In genomic region chr4:83074086-83074704, GRCh38 we compare ENCODE assay signal across 8 cellular contexts. TPM values are rescaled to one million over a fixed set of nuclear protein-coding genes. Genes with fewer than 3 reads are reported as not detected.
DNase-seq lines count a peak whose midpoint lies in the region; ATAC-seq, FAIRE-seq and TF ChIP-seq lines count a peak whose summit lies in the region.

No MANE protein-coding gene starts in this region.

- H3K4me1 Mint-ChIP-seq in T-helper 17 cell: peaks cover 20% of the 10 kb centered on the region

- H3K9ac ChIP-seq in liver (ENCODE audit: low read depth in 1 of 2, low read length in 2 of 2): no peak overlapping the region

- ATAC-seq in HG02852 (IDR thresholded peaks at IDR 0.05; ENCODE audit: unreplicated experiment) (peak; percentile 90), T-helper 17 cell (peak; percentile 97)

- H3K36me3 Mint-ChIP-seq in T-helper 17 cell (ENCODE audit: low read depth): peaks cover 20% of the 10 kb centered on the region

- peak; percentile 74 for DNase-seq in AG08395 (ENCODE audit: low spot score)
- DNase-seq in GM12891 (ENCODE audit: insufficient read length, low spot score): peak; percentile 20
- DNase-seq in NCI-H146 (lab: John Stamatoyannopoulos, UW): peak; percentile 27
- peak in 1 of 3 donors; percentile 39 for DNase-seq in T-helper 17 cell
- peak; percentile 69 for DNase-seq in cerebellar cortex (ENCODE audit: low spot score)
- DNase-seq in stimulated activated naive CD4-positive, alpha-beta T cell treated with Interleukin-2 at 50 U/mL for 16 hours (lab: John Stamatoyannopoulos, UW): peak; percentile 20

- H3K9me3 ChIP-seq in T-helper 17 cell (ENCODE audit: control insufficient read depth, low read length, poor library complexity, severe bottlenecking): no peaks in the 10 kb centered on the region
- no peaks in the 10 kb centered on the region for H3K9me3 ChIP-seq in liver (ENCODE audit: control insufficient read depth in 4 of 4, low read length in 3 of 4)

- no peaks in the 10 kb centered on the region for H3K27me3 Mint-ChIP-seq in T-helper 17 cell

- no peak overlapping the region for H3K4me3 ChIP-seq in liver (ENCODE audit: low read depth in 1 of 3, low read length in 3 of 3)

- no peak for TF ChIP-seq POLR2A in GM12891 (IDR thresholded peaks at IDR 0.05; ENCODE audit: low read depth, low read length)

- WGBS in liver: 79% methylated on average over 10 of the region's 10 CpGs

- peak; percentile 72 for TF ChIP-seq CTCF in liver (IDR thresholded peaks at IDR 0.05; ENCODE audit: low read depth, low read length, missing input control)

- no peaks in the 10 kb centered on the region for H3K4me1 ChIP-seq in liver (ENCODE audit: control insufficient read depth in 4 of 4, insufficient read depth in 4 of 4, low read length in 3 of 4)

- H3K27ac ChIP-seq in liver (ENCODE audit: low read depth in 1 of 2, low read length in 2 of 2): no peak overlapping the region

- peak overlapping the region; percentile 62 for H3K4me3 Mint-ChIP-seq in T-helper 17 cell

- no peaks in the 10 kb centered on the region for H3K27me3 ChIP-seq in liver (ENCODE audit: control insufficient read depth in 4 of 4, insufficient read depth in 4 of 4, low read length in 3 of 4)

- FAIRE-seq in GM12891 (lab: Jason Lieb, UNC): peak; percentile 96

- H3K36me3 ChIP-seq in liver (ENCODE audit: control insufficient read depth in 4 of 4, insufficient read depth in 3 of 4, low read depth in 1 of 4, low read length in 3 of 4): peaks cover 12 to 20% (median 13%) of the 10 kb centered on the region in 4 donors

- TF ChIP-seq RAD21 in liver (IDR thresholded peaks at IDR 0.05): peak; percentile 80 to 86

- H3K27ac Mint-ChIP-seq in T-helper 17 cell: no peak overlapping the region

TF ChIP-seq in GM12891, 5 proteins besides CTCF, POLR2A, EP300 and RAD21:
- no peak for TF ChIP-seq POLR2AphosphoS5 (IDR thresholded peaks at IDR 0.05; ENCODE audit: low read depth, low read length)
- no peak for TF ChIP-seq SPI1 (IDR thresholded peaks at IDR 0.05; ENCODE audit: low read depth, low read length)
- TF ChIP-seq POU2F2 (IDR thresholded peaks at IDR 0.05; ENCODE audit: low read depth, low read length): no peak
- TF ChIP-seq TAF1 (IDR thresholded peaks at IDR 0.05; ENCODE audit: low read depth, low read length): no peak
- no peak for TF ChIP-seq PAX5 (IDR thresholded peaks at IDR 0.05; ENCODE audit: insufficient read depth, low read length, severe bottlenecking)

TF ChIP-seq in liver, 16 proteins besides CTCF, POLR2A, EP300 and RAD21:
- TF ChIP-seq HNF4A (conservative IDR thresholded peaks at IDR 0.05) (no peak), EGR1 (IDR thresholded peaks at IDR 0.05; ENCODE audit: low read depth in 2 of 2) (no peak), TAF1 (conservative IDR thresholded peaks at IDR 0.05) (no peak), SP1 (IDR thresholded peaks at IDR 0.05) (no peak), FOXA1 (IDR thresholded peaks at IDR 0.05) (no peak), RXRA (IDR thresholded peaks at IDR 0.05) (no peak), HNF4G (IDR thresholded peaks at IDR 0.05) (no peak), GABPA (IDR thresholded peaks at IDR 0.05 in 1 of 2, conservative IDR thresholded peaks at IDR 0.05 in 1 of 2) (no peak)

RNA-seq across cellular contexts. Expression of gene COPS4, which starts 39.2 kb away (rescaled TPM):
- 43.7 TPM for polyA plus RNA-seq in GM12891 (2012; ENCODE audit: low read depth, missing spikeins)
- total RNA-seq in T-helper 17 cell: 10 to 100 TPM; 24.1 to 25.4 TPM
- total RNA-seq in liver: 10 to 100 TPM; 18.7 to 46.3 TPM
- polyA plus RNA-seq in liver: 10 to 100 TPM; 15.3 to 16.1 TPM

RNA-seq across cellular contexts. Expression of gene PLAC8, which starts 40.3 kb away (rescaled TPM):
- 82.0 TPM for polyA plus RNA-seq in GM12891 (2012; ENCODE audit: low read depth, missing spikeins)
- total RNA-seq in T-helper 17 cell: 100 to 1,000 TPM; 146 to 182 TPM
- total RNA-seq in liver: 10 to 100 TPM in 1 of 2 donors, 1 to 10 TPM in 1; 9.9 to 63.2 TPM
- polyA plus RNA-seq in liver: 10 to 100 TPM in 1 of 2 donors, 1 to 10 TPM in 1; 8.1 to 18.6 TPM
